ENCODE assay signal across 14 cellular contexts in the genomic region with DNA sequence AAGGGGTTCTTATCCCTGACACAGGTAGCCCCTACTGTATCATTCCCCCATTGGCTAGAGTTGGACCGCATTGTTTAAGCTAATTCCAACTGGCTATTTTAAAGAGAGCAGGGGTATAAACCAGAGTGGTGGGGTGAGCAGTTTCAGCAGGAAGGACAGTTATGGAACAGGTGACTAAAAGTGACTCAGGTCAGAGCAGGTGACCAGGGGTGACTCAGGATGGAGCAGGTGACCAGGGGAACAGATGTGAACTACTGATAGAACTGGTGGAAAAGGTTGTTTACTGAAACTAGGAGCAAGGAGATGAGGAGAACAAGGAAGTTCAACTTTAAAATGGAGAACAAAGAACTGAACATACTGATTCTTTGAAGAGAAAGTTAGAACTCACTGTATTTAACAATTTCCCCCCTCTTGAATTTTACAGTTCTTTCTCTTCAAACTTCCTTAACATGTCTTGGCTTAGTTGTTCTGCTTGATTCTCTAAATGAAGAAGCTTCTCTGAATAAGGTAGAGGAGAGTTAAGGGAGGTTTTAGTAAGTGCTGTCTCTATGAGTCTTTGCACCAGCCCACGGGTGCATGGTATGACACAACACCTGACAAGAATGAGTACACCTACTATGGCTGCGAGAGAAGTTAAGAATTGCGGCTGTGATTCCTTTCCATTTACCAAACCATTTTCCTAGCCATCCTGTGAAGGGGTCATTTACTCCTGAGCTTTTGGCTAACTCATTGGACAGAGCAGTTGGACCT.
A peak's percentile ranks its signal among the peaks of the same experiment; 100 is the strongest.
DNase-seq lines count a peak whose midpoint lies in the region; ATAC-seq and TF ChIP-seq lines count a peak whose summit lies in the region.
"Had no signal": no experiment of that assay in that cellular context is flagged by ENCODE, and none has a peak within 500 bp of the region (broad histone marks: within the 10 kb centered on the region; RNA-seq: fewer than 3 reads in every experiment).

No MANE protein-coding gene starts in this region.

- H3K9me3 ChIP-seq in PC-9 (ENCODE audit: insufficient read depth, low read depth) (peaks cover 9% of the 10 kb centered on the region; the same call in 1 of the 2 replicates), hepatocyte (ENCODE audit: low read depth) (no peaks in the 10 kb centered on the region), neuronal stem cell (replicated peaks in 1 of 2; ENCODE audit: control insufficient read depth in 2 of 2, insufficient read depth in 1 of 2, low read depth in 1 of 2, low read length in 2 of 2) (no peaks in the 10 kb centered on the region)

- no peak overlapping the region for H4K91ac ChIP-seq in neuronal stem cell (ENCODE audit: low read depth, low read length, poor library complexity)

- H3K79me2 ChIP-seq in PC-9 (ENCODE audit: low read depth) (no peaks in the 10 kb centered on the region), hepatocyte (no peaks in the 10 kb centered on the region)

- H4K8ac ChIP-seq in neuronal stem cell (ENCODE audit: low read depth, low read length), result no peak overlapping the region

- H3K27ac ChIP-seq in PC-9 (peak overlapping the region; percentile 21; the same call in 1 of the 2 replicates), hepatocyte (peak overlapping the region; percentile 85), neuronal stem cell (replicated peaks; ENCODE audit: low read length) (no peak overlapping the region)
- H3K27ac ChIP-seq: BLaER1 treated with 17β-estradiol and CSF1 and Interleukin-3, amounts not matched to agents 10 nM and 100 nM had no signal

- H3K9me2 ChIP-seq in PC-9 (ENCODE audit: insufficient read depth), result no peaks in the 10 kb centered on the region
- H3K9me2 ChIP-seq in hepatocyte (replicated peaks; ENCODE audit: insufficient read depth), result no peaks in the 10 kb centered on the region

- no peak overlapping the region for H2BK15ac ChIP-seq in neuronal stem cell (ENCODE audit: low read length)

- H2AFZ ChIP-seq in PC-9 (no peak overlapping the region), hepatocyte (no peak overlapping the region), neuronal stem cell (ENCODE audit: low read length) (no peak overlapping the region)

- no peak overlapping the region for H2BK12ac ChIP-seq in neuronal stem cell (ENCODE audit: low read length)

- H3K14ac ChIP-seq in neuronal stem cell (ENCODE audit: low read length), result no peak overlapping the region

- H3K4ac ChIP-seq in neuronal stem cell (ENCODE audit: low read length), result no peak overlapping the region

- H4K20me1 ChIP-seq in PC-9 (ENCODE audit: insufficient read depth) (no peaks in the 10 kb centered on the region), hepatocyte (ENCODE audit: insufficient read depth, poor library complexity, severe bottlenecking) (no peaks in the 10 kb centered on the region)
- H4K20me1 ChIP-seq: BLaER1 treated with 17β-estradiol and CSF1 and Interleukin-3, amounts not matched to agents 10 nM and 100 nM had no signal

- H3K27me3 ChIP-seq in PC-9 (ENCODE audit: insufficient read depth, low read depth) (no peaks in the 10 kb centered on the region), hepatocyte (no peaks in the 10 kb centered on the region), neuronal stem cell (ENCODE audit: control insufficient read depth in 3 of 3, insufficient read depth in 3 of 3, low read depth in 1 of 3, low read length in 3 of 3) (no peaks in the 10 kb centered on the region)
- H3K27me3 ChIP-seq: BLaER1 treated with 17β-estradiol and CSF1 and Interleukin-3, amounts not matched to agents 10 nM and 100 nM had no signal

- no peak overlapping the region for H3K4me2 ChIP-seq in PC-9
- no peak overlapping the region for H3K4me2 ChIP-seq in hepatocyte
- no peak overlapping the region for H3K4me2 ChIP-seq in neuronal stem cell (ENCODE audit: insufficient read depth, low read length, poor library complexity, severe bottlenecking)

- H3F3A ChIP-seq in PC-9 (ENCODE audit: insufficient read depth, low read depth), result no peaks in the 10 kb centered on the region

- no peak overlapping the region for H2BK120ac ChIP-seq in neuronal stem cell (ENCODE audit: low read depth, low read length)

- POLR2A ChIA-PET in PC-9 (lab: Charles Lee; ENCODE audit: unreplicated experiment), result interaction anchor here (0.6 kb wide), 1 partner anchor 215 kb away, joined by 3 read pairs; a partner anchor contains a TSS

- H3K4me3 ChIP-seq in PC-9 (no peak overlapping the region), hepatocyte (no peak overlapping the region), neuronal stem cell (ENCODE audit: low read length in 2 of 2) (no peak overlapping the region)
- H3K4me3 ChIP-seq: BLaER1 treated with 17β-estradiol and CSF1 and Interleukin-3, amounts not matched to agents 10 nM and 100 nM had no signal

- CTCF ChIA-PET in PC-9 (lab: Charles Lee), result no interaction called here

- H2AK5ac ChIP-seq in neuronal stem cell (ENCODE audit: low read depth, low read length), result no peak overlapping the region

- no peak for ATAC-seq in activated CD4-positive, CD25-positive, alpha-beta regulatory T cell treated with anti-CD3 and anti-CD28 coated beads, Interleukin-2, amount 50 U/mL, for 24 hours
- no peak for ATAC-seq in GM19397 (IDR thresholded peaks at IDR 0.05; ENCODE audit: unreplicated experiment)
- ATAC-seq: CD8-positive, alpha-beta T cell had no signal

- BruUV-seq in PC-9 (replicated peaks; lab: Mats Ljungman, UMichigan), result no TSS peak

- H3K9ac ChIP-seq in neuronal stem cell (ENCODE audit: low read depth, low read length, poor library complexity), result no peak overlapping the region
- H3K9ac ChIP-seq: BLaER1 treated with 17β-estradiol and CSF1 and Interleukin-3, amounts not matched to agents 10 nM and 100 nM had no signal

- peak; percentile 7 for DNase-seq in stimulated activated CD4-positive, alpha-beta T cell treated with anti-CD3 and anti-CD28 coated beads, Interleukin-1b, Interleukin-23, amount 100 ng/mL, for 48 hours
- no peak for DNase-seq in stimulated activated CD4-positive, alpha-beta T cell treated with anti-CD3 and anti-CD28 coated beads, Interleukin-4, amount 100 ng/mL, for 4 hours
- DNase-seq in PC-9 (peak; percentile 23 to 40), hepatocyte (ENCODE audit: low spot score) (no peak), neuronal stem cell (ENCODE audit: low spot score) (no peak)
- DNase-seq: CD8-positive, alpha-beta T cell; DMS79 treated with DMSO at 0.1 percent for 48 hours; H9; NCI-H1105; NCI-H1694; NCI-H774 had no signal

- H3K18ac ChIP-seq in neuronal stem cell (ENCODE audit: low read length), result no peak overlapping the region

- intact Hi-C loops in PC-9 (cut with micrococcal nuclease; ENCODE audit: unreplicated experiment), result no loop called here

- no peaks in the 10 kb centered on the region for H3K4me1 ChIP-seq in PC-9 (replicated peaks; ENCODE audit: insufficient read depth)
- no peaks in the 10 kb centered on the region for H3K4me1 ChIP-seq in hepatocyte (ENCODE audit: insufficient read depth)
- H3K4me1 ChIP-seq in neuronal stem cell (ENCODE audit: control insufficient read depth in 2 of 2, insufficient read depth in 1 of 2, low read depth in 1 of 2, low read length in 2 of 2), result no peaks in the 10 kb centered on the region

- no peaks in the 10 kb centered on the region for H3K79me1 ChIP-seq in neuronal stem cell (ENCODE audit: low read depth, low read length)

- H2BK5ac ChIP-seq in neuronal stem cell (ENCODE audit: low read length), result no peak overlapping the region

- no peak overlapping the region for H3K23ac ChIP-seq in neuronal stem cell (ENCODE audit: low read depth, low read length, poor library complexity)

- H3K36me3 ChIP-seq in PC-9 (ENCODE audit: low read depth), result no peaks in the 10 kb centered on the region
- no peaks in the 10 kb centered on the region for H3K36me3 ChIP-seq in hepatocyte (replicated peaks; ENCODE audit: insufficient read depth, low read depth)
- H3K36me3 ChIP-seq in neuronal stem cell (replicated peaks in 1 of 2; ENCODE audit: control insufficient read depth in 2 of 2, insufficient read depth in 2 of 2, low read length in 2 of 2), result no peaks in the 10 kb centered on the region
- H3K36me3 ChIP-seq: BLaER1 treated with 17β-estradiol and CSF1 and Interleukin-3, amounts not matched to agents 10 nM and 100 nM had no signal

- TF ChIP-seq CTCF in PC-9 (conservative IDR thresholded peaks at IDR 0.05), result no peak
- no peak for TF ChIP-seq CTCF in hepatocyte (IDR thresholded peaks at IDR 0.05; ENCODE audit: poor library complexity)

- 89% methylated on average over 4 of the region's 4 CpGs for WGBS in hepatocyte (ENCODE audit: low lambda C conversion rate, missing lambda C conversion rate)
- WGBS in neuronal stem cell (ENCODE audit: extremely low coverage in 2 of 2, insufficient read length in 2 of 2, insufficient replicate concordance in 1 of 2), 2 donors, result no CpG with 5 or more reads among the region's 4 CpGs

Comparison
In these comparisons a context has a peak if more than half of its experiments do, and no peak if none do; other contexts are left out.
1. DNase-seq: peak in stimulated activated CD4-positive, alpha-beta T cell treated with anti-CD3 and anti-CD28 coated beads, Interleukin-1b, Interleukin-23, amount 100 ng/mL, for 48 hours (single experiment) and PC-9 (2 of 2); none in stimulated activated CD4-positive, alpha-beta T cell treated with anti-CD3 and anti-CD28 coated beads, Interleukin-4, amount 100 ng/mL, for 4 hours (0 of 2), hepatocyte (single experiment) and neuronal stem cell (single experiment).